9 cellular contexts compared by ENCODE assay signal in genomic region chr1:110591956-110592355, GRCh38. TPM values are rescaled to one million over a fixed set of nuclear protein-coding genes. Genes with fewer than 3 reads are reported as not detected.
"Had no signal": no experiment of that assay in that cellular context is flagged by ENCODE, and none has a peak within 500 bp of the region (broad histone marks: within the 10 kb centered on the region; RNA-seq: fewer than 3 reads in every experiment).

No MANE protein-coding gene starts in this region.

- H3K27ac Mint-ChIP-seq: GM23338, IgD-negative memory B cell had no signal

- H3K4me3 ChIP-seq: GM23338 had no signal

- DNase-seq: H9, HCEC 1CT had no signal

- H3K36me3 Mint-ChIP-seq: IgD-negative memory B cell had no signal

- H3K4me3 Mint-ChIP-seq: GM23338, H9, IgD-negative memory B cell had no signal

- H3K27ac ChIP-seq: HL-60 had no signal

- H3K9me3 Mint-ChIP-seq: GM23338, H9, IgD-negative memory B cell had no signal

- FAIRE-seq: H1, H54, HepG2 had no signal

- ATAC-seq: GM23338, HepG2 had no signal

RNA-seq across cellular contexts. Expression of gene KCNA2, which starts 14.2 kb away (rescaled TPM):
- total RNA-seq: HepG2, HT1080 had no signal
- polyA plus RNA-seq: HepG2, IgD-negative memory B cell had no signal
